In genomic region chr17:71402661-71403141, GRCh38 we compare ENCODE assay signal across 18 cellular contexts.
DNase-seq lines count a peak whose midpoint lies in the region; TF ChIP-seq lines count a peak whose summit lies in the region.
"Had no signal": no experiment of that assay in that cellular context is flagged by ENCODE, and none has a peak within 500 bp of the region (broad histone marks: within the 10 kb centered on the region; RNA-seq: fewer than 3 reads in every experiment).

No MANE protein-coding gene starts in this region.

- peaks cover 19% of the 10 kb centered on the region for H3K27me3 Mint-ChIP-seq in progenitor cell of endocrine pancreas
- H3K27me3 Mint-ChIP-seq: naive thymus-derived CD4-positive, alpha-beta T cell had no signal

- no peak for TF ChIP-seq RAD21 in SK-N-SH (IDR thresholded peaks at IDR 0.05; ENCODE audit: low read length)

- no peak overlapping the region for H3K4me3 Mint-ChIP-seq in progenitor cell of endocrine pancreas (ENCODE audit: low read depth)
- H3K4me3 Mint-ChIP-seq: naive thymus-derived CD4-positive, alpha-beta T cell had no signal

- H3K79me2 ChIP-seq in SK-N-SH (ENCODE audit: insufficient read depth): no peaks in the 10 kb centered on the region

- no peaks in the 10 kb centered on the region for H3F3A ChIP-seq in SK-N-SH (replicated peaks; ENCODE audit: insufficient read depth)

- H3K27ac Mint-ChIP-seq in progenitor cell of endocrine pancreas: peak overlapping the region; percentile 41
- H3K27ac Mint-ChIP-seq: activated T-helper 2 cell treated with anti-CD3 and anti-CD28 coated beads, Interferon-gamma antibody, Interleukin-2, Interleukin-4, amounts not matched to agents 10 μg/mL and 5 μg/mL and 100 μg/mL, durations not matched to agents 14 hours and 24 hours and 36 hours; naive thymus-derived CD4-positive, alpha-beta T cell had no signal

- no peaks in the 10 kb centered on the region for H4K20me1 ChIP-seq in SK-N-SH (ENCODE audit: insufficient read depth)

- H3K4me3 ChIP-seq in SK-N-SH (ENCODE audit: low read depth in 2 of 2, low read length in 1 of 2) (no peak overlapping the region), right atrium auricular region (no peak overlapping the region)
- H3K4me3 ChIP-seq: colonic mucosa, left ventricle myocardium inferior, SJCRH30, thoracic aorta had no signal

- H3K4me2 ChIP-seq in SK-N-SH: no peak overlapping the region

- H3K9me3 ChIP-seq in SK-N-SH (no peaks in the 10 kb centered on the region), right atrium auricular region (no peaks in the 10 kb centered on the region)
- H3K9me3 ChIP-seq: colonic mucosa, left ventricle myocardium inferior, SJCRH30, thoracic aorta had no signal

- TF ChIP-seq EP300 in SK-N-SH (IDR thresholded peaks at IDR 0.05; ENCODE audit: borderline replicate concordance in 1 of 2, low read depth in 1 of 2, low read length in 1 of 2): peak in 1 of 2 experiments; percentile 64; a peak in 1 of 4 replicates

- H3K4me1 Mint-ChIP-seq in progenitor cell of endocrine pancreas (ENCODE audit: low read depth): peaks cover 20% of the 10 kb centered on the region
- H3K4me1 Mint-ChIP-seq: naive thymus-derived CD4-positive, alpha-beta T cell had no signal

- TF ChIP-seq CTCF in SK-N-SH (IDR thresholded peaks at IDR 0.05): no peak
- no peak for TF ChIP-seq CTCF in progenitor cell of endocrine pancreas (IDR thresholded peaks at IDR 0.05; ENCODE audit: unreplicated experiment)
- TF ChIP-seq CTCF in right atrium auricular region (IDR thresholded peaks at IDR 0.05): no peak

- no peaks in the 10 kb centered on the region for H3K36me3 Mint-ChIP-seq in progenitor cell of endocrine pancreas (ENCODE audit: insufficient read depth)
- H3K36me3 Mint-ChIP-seq: naive thymus-derived CD4-positive, alpha-beta T cell had no signal

- WGBS in SK-N-SH (ENCODE audit: low lambda C conversion rate): 59% methylated on average over 3 of the region's 3 CpGs

- no peak overlapping the region for H2AFZ ChIP-seq in SK-N-SH (ENCODE audit: low read depth)

- H3K27me3 ChIP-seq in SK-N-SH (ENCODE audit: insufficient read depth): no peaks in the 10 kb centered on the region
- H3K27me3 ChIP-seq in right atrium auricular region: no peaks in the 10 kb centered on the region
- H3K27me3 ChIP-seq: colonic mucosa, SJCRH30 had no signal

- CTCF ChIA-PET in SK-N-SH (lab: Yijun Ruan, JAX): interaction anchor here (1.2 kb wide), 1 partner anchor 58 kb away, joined by 4 read pairs; no protein-coding TSS in a partner anchor

- POLR2A ChIA-PET in SK-N-SH (lab: Yijun Ruan, JAX): no interaction called here

- H3K9me3 Mint-ChIP-seq in progenitor cell of endocrine pancreas (ENCODE audit: low read depth): no peaks in the 10 kb centered on the region

- no peaks in the 10 kb centered on the region for H3K9me2 ChIP-seq in SK-N-SH

- H3K27ac ChIP-seq in SK-N-SH (ENCODE audit: low read depth in 2 of 2, low read length in 1 of 2) (no peak overlapping the region), right atrium auricular region (no peak overlapping the region)
- H3K27ac ChIP-seq: colonic mucosa, left ventricle myocardium inferior, SJCRH30, thoracic aorta had no signal

- H3K9ac ChIP-seq in SK-N-SH: no peak overlapping the region

- DNase-seq in HPDE6-E6E7 (ENCODE audit: extremely low spot score): peak; percentile 79
- DNase-seq in NCI-H146 treated with DMSO at 0.1 percent for 48 hours (lab: John Stamatoyannopoulos, UW; ENCODE audit: unreplicated experiment): peak; percentile 80
- peak; percentile 24 for DNase-seq in SK-N-SH
- DNase-seq in progenitor cell of endocrine pancreas (ENCODE audit: low spot score, unreplicated experiment): no peak
- no peak for DNase-seq in NCI-H187 treated with DMSO at 0.1 percent for 48 hours (lab: John Stamatoyannopoulos, UW)
- DNase-seq in right atrium auricular region (ENCODE audit: low spot score): no peak
- no peak for DNase-seq in NCI-H524 treated with DMSO at 0.1 percent for 48 hours (lab: John Stamatoyannopoulos, UW)
- DNase-seq: amniotic stem cell; C1 segment of cervical spinal cord; colonic mucosa; EL; hippocampal formation; left ventricle myocardium inferior; naive thymus-derived CD4-positive, alpha-beta T cell; NK-92 treated with Interleukin-12 subunit alpha and Interleukin-12 subunit beta, amount 100 ng/mL, for 24 hours; SJCRH30 had no signal

- H3K36me3 ChIP-seq in SK-N-SH (replicated peaks in 1 of 2; ENCODE audit: control insufficient read depth in 1 of 2, insufficient read depth in 2 of 2, low read length in 1 of 2): no peaks in the 10 kb centered on the region
- no peaks in the 10 kb centered on the region for H3K36me3 ChIP-seq in right atrium auricular region
- H3K36me3 ChIP-seq: colonic mucosa, left ventricle myocardium inferior, SJCRH30, thoracic aorta had no signal

- H3K4me1 ChIP-seq in SK-N-SH (ENCODE audit: control insufficient read depth in 1 of 2, insufficient read depth in 2 of 2, low read depth in 1 of 2, low read length in 1 of 2) (peaks cover 0 to 7% of the 10 kb centered on the region in 2 experiments; a peak in 1 of 4 replicates), right atrium auricular region (no peaks in the 10 kb centered on the region)
- H3K4me1 ChIP-seq: colonic mucosa, left ventricle myocardium inferior, SJCRH30 had no signal

TF ChIP-seq in SK-N-SH, 30 proteins besides CTCF, POLR2A, EP300 and RAD21:
- TF ChIP-seq RXRA (IDR thresholded peaks at IDR 0.05; ENCODE audit: borderline replicate concordance, low read depth) (no peak), GATA2 (CRISPR knock-in tag; IDR thresholded peaks at IDR 0.05) (peak; percentile 57; the same call in 1 of the 2 replicates)

Comparison
In these comparisons a context has a peak if more than half of its experiments do, and no peak if none do; other contexts are left out.
1. DNase-seq: peak in HPDE6-E6E7 (single experiment), NCI-H146 treated with DMSO at 0.1 percent for 48 hours (single experiment) and SK-N-SH (single experiment); none in progenitor cell of endocrine pancreas (single experiment), NCI-H187 treated with DMSO at 0.1 percent for 48 hours (single experiment), right atrium auricular region (single experiment) and NCI-H524 treated with DMSO at 0.1 percent for 48 hours (single experiment).